In the genomic region with DNA sequence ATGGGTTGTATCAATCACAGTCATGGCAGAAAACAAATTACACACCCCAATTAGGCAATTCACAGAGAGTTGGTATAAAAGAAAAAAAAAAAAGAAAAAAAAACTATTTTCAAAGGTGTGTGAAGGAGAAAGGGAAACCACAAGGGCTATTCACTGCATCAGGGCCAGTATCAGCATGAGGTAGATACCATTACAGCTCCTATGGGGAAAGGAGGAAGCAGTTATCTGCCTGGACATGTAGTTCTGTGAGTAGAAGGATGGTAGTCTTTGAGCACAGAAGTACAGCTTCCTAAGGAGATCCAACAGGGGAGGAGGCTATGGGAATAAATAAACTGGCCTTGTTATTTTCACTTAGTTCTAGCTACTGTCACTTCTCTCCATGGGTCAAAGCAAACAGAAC, we compare ENCODE assay signal across 13 cellular contexts.
DNase-seq lines count a peak whose midpoint lies in the region; ATAC-seq lines count a peak whose summit lies in the region.
"Had no signal": no experiment of that assay in that cellular context is flagged by ENCODE, and none has a peak within 500 bp of the region (broad histone marks: within the 10 kb centered on the region; RNA-seq: fewer than 3 reads in every experiment).

No MANE protein-coding gene starts in this region.

- no peak overlapping the region for H3K4me2 ChIP-seq in GM23248 (ENCODE audit: unreplicated experiment)

- H3K9me2 ChIP-seq in GM23248 (ENCODE audit: insufficient read depth): no peaks in the 10 kb centered on the region

- H3K27ac ChIP-seq in epithelial cell of prostate: no peak overlapping the region
- H3K27ac ChIP-seq in GM23248: no peak overlapping the region

- in situ Hi-C loops in GM23248 (cut with MboI): no loop called here

- no peak overlapping the region for H2AFZ ChIP-seq in GM23248

- DNase-seq in HPDE6-E6E7 (ENCODE audit: extremely low spot score): peak; percentile 12
- DNase-seq in NCI-H226: peak; percentile 25
- DNase-seq in brain pericyte (ENCODE audit: low read depth, low spot score): peak; percentile 2
- DNase-seq in epithelial cell of prostate (ENCODE audit: low read depth, low spot score): peak; percentile 31
- no peak for DNase-seq in NCI-H82 (lab: John Stamatoyannopoulos, UW)
- no peak for DNase-seq in GM23248
- DNase-seq in mucosa of gallbladder (ENCODE audit: low spot score): no peak
- DNase-seq: C1 segment of cervical spinal cord; CD4-positive, alpha-beta T cell; DND-41; GDM1 had no signal

- H3K9me3 ChIP-seq in GM23248 (ENCODE audit: low read depth): no peaks in the 10 kb centered on the region
- H3K9me3 ChIP-seq: HAP-1 had no signal

- no peaks in the 10 kb centered on the region for H3K36me3 ChIP-seq in GM23248 (ENCODE audit: low read depth)
- H3K36me3 ChIP-seq: HAP-1 had no signal

- H3K4me1 ChIP-seq in GM23248 (ENCODE audit: insufficient read depth): no peaks in the 10 kb centered on the region
- H3K4me1 ChIP-seq: HAP-1 had no signal

- no peak overlapping the region for H3K4me3 ChIP-seq in GM23248
- H3K4me3 ChIP-seq: HAP-1 had no signal

- H3K79me2 ChIP-seq in GM23248 (ENCODE audit: insufficient read depth): no peaks in the 10 kb centered on the region

- no peak for ATAC-seq in HG03135 (IDR thresholded peaks at IDR 0.05; ENCODE audit: unreplicated experiment)

- no peaks in the 10 kb centered on the region for H3F3A ChIP-seq in GM23248 (ENCODE audit: insufficient read depth)

- H3K27me3 ChIP-seq in GM23248 (replicated peaks; ENCODE audit: insufficient read depth): no peaks in the 10 kb centered on the region

- no peaks in the 10 kb centered on the region for H4K20me1 ChIP-seq in GM23248 (ENCODE audit: insufficient read depth)

- no peak overlapping the region for H3K9ac ChIP-seq in GM23248

Comparison
In these comparisons a context has a peak if more than half of its experiments do, and no peak if none do; other contexts are left out.
1. DNase-seq: peak in HPDE6-E6E7 (single experiment), NCI-H226 (single experiment), brain pericyte (single experiment) and epithelial cell of prostate (single experiment); none in NCI-H82 (single experiment), GM23248 (single experiment) and mucosa of gallbladder (single experiment).